Comparison of ENCODE assay signal across 20 cellular contexts in genomic region chr10:30917790-30918189, GRCh38.
A peak's percentile ranks its signal among the peaks of the same experiment; 100 is the strongest.
DNase-seq lines count a peak whose midpoint lies in the region; ATAC-seq, FAIRE-seq and TF ChIP-seq lines count a peak whose summit lies in the region.
"Had no signal": no experiment of that assay in that cellular context is flagged by ENCODE, and none has a peak within 500 bp of the region (broad histone marks: within the 10 kb centered on the region; RNA-seq: fewer than 3 reads in every experiment).

No MANE protein-coding gene starts in this region.

- BruUV-seq in mammary epithelial cell (replicated peaks; lab: Mats Ljungman, UMichigan), result no TSS peak

- no peaks in the 10 kb centered on the region for H3K9me3 ChIP-seq in mammary epithelial cell (replicated peaks; ENCODE audit: insufficient read depth, low read length)

- H3K27me3 Mint-ChIP-seq in chondrocyte (ENCODE audit: low read depth), result no peaks in the 10 kb centered on the region
- H3K27me3 Mint-ChIP-seq: B cell; CD4-positive, alpha-beta T cell had no signal

- DNase-seq in GM18507 (ENCODE audit: extremely low spot score, insufficient read length, low read depth) (no peak), chondrocyte (ENCODE audit: low spot score) (no peak), fibroblast of the conjunctiva (ENCODE audit: low read depth) (peak; percentile 14), skeletal muscle cell (ENCODE audit: low read depth) (peak; percentile 7), mammary epithelial cell (no peak), left colon (no peak), NCI-H2196 (lab: John Stamatoyannopoulos, UW; ENCODE audit: unreplicated experiment) (no peak), NCI-H146 (lab: John Stamatoyannopoulos, UW) (no peak)
- DNase-seq: ACHN; C1 segment of cervical spinal cord; CD4-positive, alpha-beta T cell; DMS153; DMS79 treated with DMSO at 0.1 percent for 48 hours; EL; H7 had no signal

- ATAC-seq in left colon, result no peak
- ATAC-seq: GM23338 had no signal

- peak; percentile 24 for FAIRE-seq in GM18507 (lab: Jason Lieb, UNC)
- FAIRE-seq: G401.6, GM12891 had no signal

- no peaks in the 10 kb centered on the region for H4K20me1 ChIP-seq in mammary epithelial cell (ENCODE audit: insufficient read depth, low read length)

- H3K4me1 Mint-ChIP-seq in chondrocyte (ENCODE audit: low read depth), result peaks cover 33% of the 10 kb centered on the region
- H3K4me1 Mint-ChIP-seq: B cell had no signal

- dilution Hi-C loops in mammary epithelial cell (cut with HindIII; ENCODE audit: low sequenced_read_pairs), result no loop called here

- H3K4me3 Mint-ChIP-seq in chondrocyte (ENCODE audit: unreplicated experiment), result peak overlapping the region; percentile 34
- H3K4me3 Mint-ChIP-seq: B cell; CD4-positive, alpha-beta T cell; GM23338 had no signal

- intact Hi-C loops in mammary epithelial cell (cut with micrococcal nuclease), result no loop called here
- intact Hi-C loops in left colon (cut with DNase I, micrococcal nuclease), result no loop called here

- H3K27ac ChIP-seq in mammary epithelial cell (ENCODE audit: insufficient read depth, low read depth, low read length), result no peak overlapping the region
- H3K27ac ChIP-seq: HL-60 had no signal

- H3K36me3 Mint-ChIP-seq in chondrocyte (ENCODE audit: low read depth), result peaks cover 5% of the 10 kb centered on the region

- no peak overlapping the region for H3K4me3 ChIP-seq in skeletal muscle cell (ENCODE audit: low read depth, low read length)
- no peak overlapping the region for H3K4me3 ChIP-seq in mammary epithelial cell (replicated peaks in 1 of 3; ENCODE audit: insufficient read depth in 1 of 3, low read depth in 2 of 3, low read length in 3 of 3)
- H3K4me3 ChIP-seq: GM23338 had no signal

- H3K27me3 ChIP-seq in mammary epithelial cell (ENCODE audit: insufficient read depth, low read length), result no peaks in the 10 kb centered on the region

- no peak overlapping the region for H3K4me2 ChIP-seq in mammary epithelial cell (ENCODE audit: insufficient read depth, low read depth, low read length)
- H3K4me2 ChIP-seq: GM23338 had no signal

- no peaks in the 10 kb centered on the region for H3K36me3 ChIP-seq in mammary epithelial cell (ENCODE audit: insufficient read depth, low read length)

- peak overlapping the region; percentile 97 for H3K27ac Mint-ChIP-seq in chondrocyte (ENCODE audit: unreplicated experiment)
- H3K27ac Mint-ChIP-seq: B cell; CD4-positive, alpha-beta T cell; GM23338 had no signal

- CTCF ChIA-PET in mammary epithelial cell (lab: Charles Lee; ENCODE audit: low non-redundant PET), result no interaction called here

- in situ Hi-C loops in mammary epithelial cell (cut with MboI; ENCODE audit: low sequenced_read_pairs in 2 of 2), result no loop called here

- peaks cover 5% of the 10 kb centered on the region for H3K9me3 Mint-ChIP-seq in chondrocyte (ENCODE audit: low read depth)
- H3K9me3 Mint-ChIP-seq: CD4-positive, alpha-beta T cell; GM23338 had no signal

- no peaks in the 10 kb centered on the region for H3K4me1 ChIP-seq in mammary epithelial cell (ENCODE audit: insufficient read depth, low read length)

- TF ChIP-seq CTCF in chondrocyte (IDR thresholded peaks at IDR 0.05), result no peak
- TF ChIP-seq CTCF in mammary epithelial cell (conservative IDR thresholded peaks at IDR 0.05 in 1 of 2, IDR thresholded peaks at IDR 0.05 in 1 of 2; ENCODE audit: extremely low read depth in 1 of 2, insufficient read depth in 1 of 2, low read depth in 1 of 2, low read length in 2 of 2), result no peak

- no peaks in the 10 kb centered on the region for H3K79me2 ChIP-seq in mammary epithelial cell (ENCODE audit: insufficient read depth, low read length)

- no peak overlapping the region for H2AFZ ChIP-seq in mammary epithelial cell (ENCODE audit: low read depth, low read length)
- H2AFZ ChIP-seq: GM23338 had no signal

- no peak overlapping the region for H3K9ac ChIP-seq in mammary epithelial cell (ENCODE audit: insufficient read depth, low read length)

- 93% methylated on average over 1 of the region's 1 CpG for WGBS in mammary epithelial cell (ENCODE audit: low coverage, missing lambda C conversion rate)

Comparison
In these comparisons a context has a peak if more than half of its experiments do, and no peak if none do; other contexts are left out.
1. DNase-seq: peak in fibroblast of the conjunctiva (single experiment) and skeletal muscle cell (single experiment); none in GM18507 (single experiment), chondrocyte (single experiment), mammary epithelial cell (single experiment), left colon (0 of 2), NCI-H2196 (single experiment) and NCI-H146 (single experiment).